ENCODE assay signal across 1 cellular context in the genomic region with DNA sequence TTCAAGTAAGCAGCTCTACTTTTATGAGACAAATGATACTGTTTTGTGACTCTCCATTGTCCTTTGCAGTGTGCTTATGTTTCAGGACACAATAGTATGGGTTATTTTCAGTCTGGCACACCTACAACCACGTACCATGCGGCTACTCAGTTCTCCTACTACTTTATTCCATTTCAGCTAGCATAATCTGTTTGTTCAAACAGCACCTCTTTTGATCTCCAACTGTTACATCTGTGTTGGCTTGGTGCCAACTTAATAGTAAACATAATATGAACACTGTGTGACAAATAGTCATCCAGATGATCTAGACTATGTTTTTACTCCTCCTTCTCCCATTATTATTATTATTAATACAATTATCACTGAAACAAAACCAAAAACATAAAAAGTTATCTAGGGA.
TF ChIP-seq lines count a peak whose summit lies in the region.

No MANE protein-coding gene starts in this region.

TF ChIP-seq in HEK293, 187 proteins besides CTCF, POLR2A, EP300 and RAD21 (continued from another document):
- TF ChIP-seq, protein P1, sequence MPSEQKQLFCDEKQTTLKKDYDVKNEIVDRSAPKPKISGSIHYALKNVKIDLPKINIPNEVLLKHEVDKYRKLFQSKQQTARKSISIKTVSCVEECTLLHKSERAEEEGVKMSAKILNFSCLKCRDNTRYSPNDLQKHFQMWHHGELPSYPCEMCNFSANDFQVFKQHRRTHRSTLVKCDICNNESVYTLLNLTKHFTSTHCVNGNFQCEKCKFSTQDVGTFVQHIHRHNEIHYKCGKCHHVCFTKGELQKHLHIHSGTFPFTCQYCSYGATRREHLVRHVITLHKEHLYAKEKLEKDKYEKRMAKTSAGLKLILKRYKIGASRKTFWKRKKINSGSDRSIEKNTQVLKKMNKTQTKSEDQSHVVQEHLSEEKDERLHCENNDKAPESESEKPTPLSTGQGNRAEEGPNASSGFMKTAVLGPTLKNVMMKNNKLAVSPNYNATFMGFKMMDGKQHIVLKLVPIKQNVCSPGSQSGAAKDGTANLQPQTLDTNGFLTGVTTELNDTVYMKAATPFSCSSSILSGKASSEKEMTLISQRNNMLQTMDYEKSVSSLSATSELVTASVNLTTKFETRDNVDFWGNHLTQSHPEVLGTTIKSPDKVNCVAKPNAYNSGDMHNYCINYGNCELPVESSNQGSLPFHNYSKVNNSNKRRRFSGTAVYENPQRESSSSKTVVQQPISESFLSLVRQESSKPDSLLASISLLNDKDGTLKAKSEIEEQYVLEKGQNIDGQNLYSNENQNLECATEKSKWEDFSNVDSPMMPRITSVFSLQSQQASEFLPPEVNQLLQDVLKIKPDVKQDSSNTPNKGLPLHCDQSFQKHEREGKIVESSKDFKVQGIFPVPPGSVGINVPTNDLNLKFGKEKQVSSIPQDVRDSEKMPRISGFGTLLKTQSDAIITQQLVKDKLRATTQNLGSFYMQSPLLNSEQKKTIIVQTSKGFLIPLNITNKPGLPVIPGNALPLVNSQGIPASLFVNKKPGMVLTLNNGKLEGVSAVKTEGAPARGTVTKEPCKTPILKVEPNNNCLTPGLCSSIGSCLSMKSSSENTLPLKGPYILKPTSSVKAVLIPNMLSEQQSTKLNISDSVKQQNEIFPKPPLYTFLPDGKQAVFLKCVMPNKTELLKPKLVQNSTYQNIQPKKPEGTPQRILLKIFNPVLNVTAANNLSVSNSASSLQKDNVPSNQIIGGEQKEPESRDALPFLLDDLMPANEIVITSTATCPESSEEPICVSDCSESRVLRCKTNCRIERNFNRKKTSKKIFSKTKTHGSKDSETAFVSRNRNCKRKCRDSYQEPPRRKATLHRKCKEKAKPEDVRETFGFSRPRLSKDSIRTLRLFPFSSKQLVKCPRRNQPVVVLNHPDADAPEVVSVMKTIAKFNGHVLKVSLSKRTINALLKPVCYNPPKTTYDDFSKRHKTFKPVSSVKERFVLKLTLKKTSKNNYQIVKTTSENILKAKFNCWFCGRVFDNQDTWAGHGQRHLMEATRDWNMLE (tag by site-specific recombination; conservative IDR thresholded peaks at IDR 0.05; ENCODE audit: low read depth): no peak
- TF ChIP-seq KLF10 (tag by site-specific recombination; IDR thresholded peaks at IDR 0.05) (peak; percentile 42; the same call in 1 of the 2 replicates), BCL11A (tag by site-specific recombination; IDR thresholded peaks at IDR 0.05; ENCODE audit: low read depth) (no peak)
